8 cellular contexts compared by ENCODE assay signal in the genomic region with DNA sequence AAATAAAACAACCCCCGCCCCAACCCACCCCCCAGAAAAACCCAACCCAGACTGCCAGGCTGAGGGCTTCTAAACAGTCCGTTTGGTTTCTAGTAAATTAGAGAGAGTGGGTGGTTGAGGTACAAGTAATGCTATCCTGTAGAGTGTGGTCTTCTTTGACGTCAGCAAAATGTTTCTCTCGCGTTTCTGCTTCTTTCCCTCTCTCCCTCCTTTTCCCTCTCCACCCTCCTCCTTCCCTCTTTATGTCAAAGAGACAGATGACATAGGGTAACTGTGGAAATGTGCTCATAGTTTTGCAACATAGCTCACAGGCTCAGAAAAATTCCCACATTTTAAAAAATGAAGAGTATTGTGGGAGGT.
DNase-seq lines count a peak whose midpoint lies in the region; ATAC-seq, FAIRE-seq and TF ChIP-seq lines count a peak whose summit lies in the region.

No MANE protein-coding gene starts in this region.

- peak overlapping the region; percentile 97 for H3K27ac Mint-ChIP-seq in chondrocyte (ENCODE audit: unreplicated experiment)

- peak overlapping the region in 1 of 2 donors; percentile 43 for H3K4me3 ChIP-seq in muscle layer of colon (ENCODE audit: low read depth in 1 of 2, low read length in 2 of 2)

- intact Hi-C loops in Right ventricle myocardium inferior (cut with DNase I): no loop called here
- intact Hi-C loops in cardiac septum (cut with DNase I): no loop called here

- H3K36me3 ChIP-seq in muscle layer of colon (ENCODE audit: insufficient read depth, low read length): no peaks in the 10 kb centered on the region

- peaks cover 48% of the 10 kb centered on the region for H3K4me1 Mint-ChIP-seq in chondrocyte (ENCODE audit: low read depth)

- H3K9ac ChIP-seq in muscle layer of colon (ENCODE audit: low read length): no peak overlapping the region

- H3K27ac ChIP-seq in muscle layer of colon (ENCODE audit: low read depth, low read length): peak overlapping the region; percentile 85

- no peaks in the 10 kb centered on the region for H3K27me3 Mint-ChIP-seq in chondrocyte (ENCODE audit: low read depth)

- H3K9me3 Mint-ChIP-seq in chondrocyte (ENCODE audit: low read depth): no peaks in the 10 kb centered on the region

- DNase-seq in Right ventricle myocardium inferior (ENCODE audit: missing footprints) (no peak), cardiac septum (ENCODE audit: low spot score) (no peak), chondrocyte (ENCODE audit: low spot score) (no peak), cerebellar cortex (ENCODE audit: low spot score) (no peak), hypothalamus (lab: John Stamatoyannopoulos, UW) (no peak), urothelium cell line (ENCODE audit: low spot score) (no peak)

- H3K27me3 ChIP-seq in muscle layer of colon (ENCODE audit: control insufficient read depth in 1 of 2, insufficient read depth in 2 of 2, low read length in 2 of 2): no peaks in the 10 kb centered on the region

- ATAC-seq in Right ventricle myocardium inferior (peak; percentile 47), GM18517 (IDR thresholded peaks at IDR 0.05; ENCODE audit: unreplicated experiment) (no peak)

- H3K4me1 ChIP-seq in muscle layer of colon (ENCODE audit: insufficient read depth, low read length): peaks cover 59% of the 10 kb centered on the region

- TF ChIP-seq CTCF in chondrocyte (IDR thresholded peaks at IDR 0.05): no peak

- H3K4me3 Mint-ChIP-seq in chondrocyte (ENCODE audit: unreplicated experiment): peak overlapping the region; percentile 54

- no peak for FAIRE-seq in urothelium cell line (lab: Jason Lieb, UNC)

- no peaks in the 10 kb centered on the region for H3K36me3 Mint-ChIP-seq in chondrocyte (ENCODE audit: low read depth)

- no peaks in the 10 kb centered on the region for H3K9me3 ChIP-seq in muscle layer of colon (ENCODE audit: low read length)
